Comparison of ENCODE assay signal across 41 cellular contexts in the genomic region with DNA sequence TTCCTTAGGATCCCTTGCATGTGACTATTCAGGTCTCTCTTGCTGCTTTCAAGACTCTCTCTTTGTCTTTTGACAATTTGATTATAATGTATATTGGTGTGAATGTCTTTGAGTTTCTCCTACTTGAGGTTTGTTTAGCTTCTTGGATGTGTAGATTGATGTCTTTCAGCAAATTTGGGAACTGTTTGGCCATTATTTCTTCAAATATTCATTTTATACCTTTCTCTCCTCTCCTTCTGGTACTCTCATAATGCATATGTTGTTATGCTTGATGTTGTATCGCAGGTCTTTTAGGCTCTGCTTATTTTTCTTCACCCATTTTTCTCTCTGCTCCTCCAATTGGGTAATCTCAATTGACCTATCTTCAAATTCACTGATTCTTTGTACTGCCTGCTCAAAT. TPM values are rescaled to one million over a fixed set of nuclear protein-coding genes. Genes with fewer than 3 reads are reported as not detected.
"Had no signal": no experiment of that assay in that cellular context is flagged by ENCODE, and none has a peak within 500 bp of the region (broad histone marks: within the 10 kb centered on the region; RNA-seq: fewer than 3 reads in every experiment).

No MANE protein-coding gene starts in this region.

- H3K36me3 Mint-ChIP-seq: activated naive CD4-positive, alpha-beta T cell treated with anti-CD3 and anti-CD28 coated beads, Interleukin-2, amount 10 ng/mL, durations not matched to agents 7 days and 5 days; brain had no signal

- H3K9me3 Mint-ChIP-seq: activated naive CD4-positive, alpha-beta T cell treated with anti-CD3 and anti-CD28 coated beads, Interleukin-2, amount 10 ng/mL, durations not matched to agents 7 days and 5 days; T-helper 1 cell treated with Interleukin-12 subunit alpha and Interleukin-12 subunit beta and Interleukin-4 antibody, amounts not matched to agents 30 μg/mL and 1 μg/mL, for 36 hours had no signal

- H3K27ac ChIP-seq: ascending aorta, cardiac muscle cell, VCaP had no signal

- H3K36me3 ChIP-seq: ascending aorta, cardiac muscle cell had no signal

- H3K4me3 Mint-ChIP-seq: activated CD4-positive, alpha-beta memory T cell treated with anti-CD3 and anti-CD28 coated beads, Interleukin-2, amount 10 ng/mL, durations not matched to agents 7 days and 5 days; activated CD4-positive, alpha-beta T cell treated with anti-CD3 and anti-CD28 coated beads for 36 hours; activated CD4-positive, alpha-beta T cell treated with anti-CD3 and anti-CD28 coated beads, Interleukin-2, amount 10 ng/mL, durations not matched to agents 7 days and 5 days; activated CD8-positive, alpha-beta memory T cell treated with anti-CD3 and anti-CD28 coated beads, Interleukin-2, amount 10 ng/mL, durations not matched to agents 7 days and 5 days; activated CD8-positive, alpha-beta T cell treated with anti-CD3 and anti-CD28 coated beads, Interleukin-2, amount 10 ng/mL, durations not matched to agents 7 days and 5 days; activated naive CD4-positive, alpha-beta T cell treated with anti-CD3 and anti-CD28 coated beads, Interleukin-2, amount 10 ng/mL, durations not matched to agents 7 days and 5 days; activated naive CD4-positive, alpha-beta T cell treated with anti-CD3 and anti-CD28 coated beads, Interleukin-2, amount 50 U/mL, for 24 hours; activated naive CD8-positive, alpha-beta T cell; activated naive CD8-positive, alpha-beta T cell treated with anti-CD3 and anti-CD28 coated beads, Interleukin-2, amount 10 ng/mL, durations not matched to agents 7 days and 5 days; activated naive CD8-positive, alpha-beta T cell treated with anti-CD3 and anti-CD28 coated beads, Interleukin-2, amount 50 U/mL, for 24 hours; activated T-cell treated with anti-CD3 and anti-CD28 coated beads, Interleukin-2, amount 50 U/mL, for 24 hours; brain; central memory CD8-positive, alpha-beta T cell; T-helper 1 cell treated with Interleukin-12 subunit alpha and Interleukin-12 subunit beta and Interleukin-4 antibody, amounts not matched to agents 30 μg/mL and 1 μg/mL, for 36 hours; T-helper 2 cell treated with Interferon-gamma antibody and Interleukin-4, amounts not matched to agents 5 μg/mL and 100 μg/mL, for 36 hours; WTC11 had no signal

- H3K4me3 ChIP-seq: ascending aorta, cardiac muscle cell had no signal

- ATAC-seq: activated CD4-positive, alpha-beta T cell treated with anti-CD3 and anti-CD28 coated beads for 36 hours; activated CD4-positive, CD25-positive, alpha-beta regulatory T cell treated with anti-CD3 and anti-CD28 coated beads, Interleukin-2, amount 50 U/mL, for 24 hours; activated CD8-positive, alpha-beta memory T cell treated with anti-CD3 and anti-CD28 coated beads, Interleukin-2, amount 10 ng/mL, durations not matched to agents 7 days and 5 days; activated CD8-positive, alpha-beta T cell treated with anti-CD3 and anti-CD28 coated beads, Interleukin-2, amount 10 ng/mL, durations not matched to agents 7 days and 5 days; activated naive CD8-positive, alpha-beta T cell treated with anti-CD3 and anti-CD28 coated beads, Interleukin-2, amount 50 U/mL, for 24 hours; WTC11 had no signal

- FAIRE-seq: bronchial epithelial cell, TTC549 had no signal

- H3K27me3 ChIP-seq: ascending aorta, cardiac muscle cell had no signal

- DNase-seq: activated CD4-positive, alpha-beta memory T cell treated with anti-CD3 and anti-CD28 coated beads, Interleukin-2, amount 10 ng/mL, durations not matched to agents 7 days and 5 days; activated CD4-positive, alpha-beta T cell treated with anti-CD3 and anti-CD28 coated beads for 1 hour; activated CD4-positive, alpha-beta T cell treated with anti-CD3 and anti-CD28 coated beads for 36 hours; activated CD4-positive, alpha-beta T cell treated with anti-CD3 and anti-CD28 coated beads for 48 hours; activated CD4-positive, alpha-beta T cell treated with anti-CD3 and anti-CD28 coated beads, Interleukin-2, amount 10 ng/mL, durations not matched to agents 7 days and 5 days; activated CD4-positive, alpha-beta T cell treated with anti-CD3 and anti-CD28 coated beads, Interleukin-2, amount 50 U/mL, for 48 hours; activated CD4-positive, CD25-positive, alpha-beta regulatory T cell; activated CD8-positive, alpha-beta memory T cell treated with anti-CD3 and anti-CD28 coated beads for 24 hours; activated CD8-positive, alpha-beta memory T cell treated with anti-CD3 and anti-CD28 coated beads, Interleukin-2, amount 10 ng/mL, durations not matched to agents 7 days and 5 days; activated CD8-positive, alpha-beta memory T cell treated with anti-CD3 and anti-CD28 coated beads, Interleukin-2, amount 50 U/mL, for 48 hours; activated CD8-positive, alpha-beta T cell treated with anti-CD3 and anti-CD28 coated beads, Interleukin-2, amount 10 ng/mL, durations not matched to agents 7 days and 5 days; activated effector memory CD4-positive, alpha-beta T cell treated with Interleukin-2 at 50 U/mL for 16 hours; activated gamma-delta T cell; activated naive CD4-positive, alpha-beta T cell treated with anti-CD3 and anti-CD28 coated beads, Interleukin-2, amount 10 ng/mL, durations not matched to agents 7 days and 5 days; activated naive CD4-positive, alpha-beta T cell treated with Interleukin-2 at 50 U/mL for 16 hours; activated naive CD8-positive, alpha-beta T cell treated with anti-CD3 and anti-CD28 coated beads, Interleukin-2, amount 10 ng/mL, durations not matched to agents 7 days and 5 days; activated naive CD8-positive, alpha-beta T cell treated with anti-CD3 and anti-CD28 coated beads, Interleukin-2, amount 50 U/mL, for 24 hours; activated T-cell treated with anti-CD3 and anti-CD28 coated beads, Interleukin-2, amount 50 U/mL, for 24 hours; activated T-cell treated with anti-CD3 and anti-CD28 coated beads, Interleukin-2, amount 50 U/mL, for 48 hours; amygdala; anterior cingulate cortex; caudate nucleus; cerebellar nuclear complex; T-helper 2 cell; T-helper 9 cell had no signal

- H3K27ac Mint-ChIP-seq: activated CD4-positive, alpha-beta memory T cell treated with anti-CD3 and anti-CD28 coated beads, Interleukin-2, amount 10 ng/mL, durations not matched to agents 7 days and 5 days; activated CD4-positive, alpha-beta T cell treated with anti-CD3 and anti-CD28 coated beads for 36 hours; activated CD4-positive, alpha-beta T cell treated with anti-CD3 and anti-CD28 coated beads, Interleukin-2, amount 10 ng/mL, durations not matched to agents 7 days and 5 days; activated CD8-positive, alpha-beta memory T cell treated with anti-CD3 and anti-CD28 coated beads, Interleukin-2, amount 10 ng/mL, durations not matched to agents 7 days and 5 days; activated CD8-positive, alpha-beta T cell treated with anti-CD3 and anti-CD28 coated beads, Interleukin-2, amount 10 ng/mL, durations not matched to agents 7 days and 5 days; activated naive CD4-positive, alpha-beta T cell treated with anti-CD3 and anti-CD28 coated beads, Interleukin-2, amount 10 ng/mL, durations not matched to agents 7 days and 5 days; activated naive CD4-positive, alpha-beta T cell treated with anti-CD3 and anti-CD28 coated beads, Interleukin-2, amount 50 U/mL, for 24 hours; activated naive CD8-positive, alpha-beta T cell; activated naive CD8-positive, alpha-beta T cell treated with anti-CD3 and anti-CD28 coated beads, Interleukin-2, amount 10 ng/mL, durations not matched to agents 7 days and 5 days; activated naive CD8-positive, alpha-beta T cell treated with anti-CD3 and anti-CD28 coated beads, Interleukin-2, amount 50 U/mL, for 24 hours; activated T-cell treated with anti-CD3 and anti-CD28 coated beads, Interleukin-2, amount 50 U/mL, for 24 hours; activated T-helper 2 cell treated with anti-CD3 and anti-CD28 coated beads, Interferon-gamma antibody, Interleukin-2, Interleukin-4, amounts not matched to agents 10 μg/mL and 5 μg/mL and 100 μg/mL, durations not matched to agents 14 hours and 24 hours and 36 hours; brain; T-helper 1 cell treated with Interleukin-12 subunit alpha and Interleukin-12 subunit beta and Interleukin-4 antibody, amounts not matched to agents 30 μg/mL and 1 μg/mL, for 36 hours; T-helper 2 cell treated with Interferon-gamma antibody and Interleukin-4, amounts not matched to agents 5 μg/mL and 100 μg/mL, for 36 hours; WTC11 had no signal

- H3K4me1 Mint-ChIP-seq: activated CD4-positive, alpha-beta memory T cell treated with anti-CD3 and anti-CD28 coated beads, Interleukin-2, amount 10 ng/mL, durations not matched to agents 7 days and 5 days; activated CD4-positive, alpha-beta T cell treated with anti-CD3 and anti-CD28 coated beads for 36 hours; activated CD4-positive, alpha-beta T cell treated with anti-CD3 and anti-CD28 coated beads, Interleukin-2, amount 10 ng/mL, durations not matched to agents 7 days and 5 days; activated CD8-positive, alpha-beta memory T cell treated with anti-CD3 and anti-CD28 coated beads, Interleukin-2, amount 10 ng/mL, durations not matched to agents 7 days and 5 days; activated naive CD4-positive, alpha-beta T cell treated with anti-CD3 and anti-CD28 coated beads, Interleukin-2, amount 10 ng/mL, durations not matched to agents 7 days and 5 days; activated naive CD4-positive, alpha-beta T cell treated with anti-CD3 and anti-CD28 coated beads, Interleukin-2, amount 50 U/mL, for 24 hours; brain; central memory CD8-positive, alpha-beta T cell had no signal

- H3K4me1 ChIP-seq: ascending aorta had no signal

RNA-seq across cellular contexts. Expression of a gene that starts 44.2 kb away (rescaled TPM):
- total RNA-seq: activated CD4-positive, alpha-beta memory T cell treated with anti-CD3 and anti-CD28 coated beads, Interleukin-2, amount 10 ng/mL, durations not matched to agents 7 days and 5 days; activated CD4-positive, alpha-beta T cell treated with anti-CD3 and anti-CD28 coated beads for 36 hours; activated CD4-positive, alpha-beta T cell treated with anti-CD3 and anti-CD28 coated beads, Interleukin-2, amount 10 ng/mL, durations not matched to agents 7 days and 5 days; activated CD8-positive, alpha-beta memory T cell treated with anti-CD3 and anti-CD28 coated beads, Interleukin-2, amount 10 ng/mL, durations not matched to agents 7 days and 5 days; activated CD8-positive, alpha-beta T cell treated with anti-CD3 and anti-CD28 coated beads, Interleukin-2, amount 10 ng/mL, durations not matched to agents 7 days and 5 days; activated naive CD8-positive, alpha-beta T cell treated with anti-CD3 and anti-CD28 coated beads, Interleukin-2, amount 10 ng/mL, durations not matched to agents 7 days and 5 days; activated T-helper 2 cell treated with anti-CD3 and anti-CD28 coated beads, Interferon-gamma antibody, Interleukin-2, Interleukin-4, amounts not matched to agents 10 μg/mL and 5 μg/mL and 100 μg/mL, durations not matched to agents 14 hours and 24 hours and 36 hours; ascending aorta; bronchial epithelial cell; cardiac muscle cell; chondrocyte; WTC11 had no signal
- polyA plus RNA-seq: adipose tissue, cardiac muscle cell had no signal
